Comparison of ENCODE assay signal across 16 cellular contexts in the genomic region with DNA sequence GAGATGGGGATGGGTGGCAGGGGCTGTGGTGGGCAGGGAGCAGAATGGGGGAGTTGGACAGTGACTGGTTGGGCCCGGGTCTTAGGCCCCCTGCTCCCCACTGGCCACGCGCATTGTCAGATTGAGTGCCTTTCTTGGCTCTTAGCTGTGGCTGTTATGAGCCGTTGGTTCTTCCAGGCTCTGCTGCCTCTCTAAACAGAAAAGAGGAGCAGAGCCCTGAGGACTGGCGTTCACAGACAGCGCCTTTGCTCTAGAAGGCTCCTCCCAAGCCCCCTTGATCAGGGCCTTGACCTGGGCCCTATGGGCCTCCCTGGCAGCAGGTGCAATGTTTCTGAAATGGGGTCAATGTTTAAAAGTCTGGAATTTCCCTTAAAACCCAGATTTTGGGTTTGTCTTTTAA. TPM values are rescaled to one million over a fixed set of nuclear protein-coding genes. Genes with fewer than 3 reads are reported as not detected.
DNase-seq lines count a peak whose midpoint lies in the region; ATAC-seq and TF ChIP-seq lines count a peak whose summit lies in the region.
"Had no signal": no experiment of that assay in that cellular context is flagged by ENCODE, and none has a peak within 500 bp of the region (broad histone marks: within the 10 kb centered on the region; RNA-seq: fewer than 3 reads in every experiment).

No MANE protein-coding gene starts in this region.

- H3K27ac ChIP-seq in Peyer's patch, result peak overlapping the region in 3 of 4 donors; percentile 79 to 99 (median 90)
- peak overlapping the region; percentile 51 to 92 (median 88) for H3K27ac ChIP-seq in spleen
- no peak overlapping the region for H3K27ac ChIP-seq in caudate nucleus (ENCODE audit: low read depth, low read length)
- H3K27ac ChIP-seq: psoas muscle, tibial artery had no signal

- H3K9me3 Mint-ChIP-seq in activated naive CD4-positive, alpha-beta T cell treated with anti-CD3 and anti-CD28 coated beads, Interleukin-2, amount 50 U/mL, for 24 hours, result no peaks in the 10 kb centered on the region
- no peaks in the 10 kb centered on the region for H3K9me3 Mint-ChIP-seq in effector memory CD8-positive, alpha-beta T cell

- TF ChIP-seq POLR2A in Peyer's patch (IDR thresholded peaks at IDR 0.05) (no peak), spleen (IDR thresholded peaks at IDR 0.05) (no peak)

- H3K27me3 ChIP-seq in Peyer's patch, result no peaks in the 10 kb centered on the region
- no peaks in the 10 kb centered on the region for H3K27me3 ChIP-seq in spleen (replicated peaks in 1 of 7)
- H3K27me3 ChIP-seq: ascending aorta, tibial artery had no signal

- H3K9me3 ChIP-seq in Peyer's patch, result no peaks in the 10 kb centered on the region
- no peaks in the 10 kb centered on the region for H3K9me3 ChIP-seq in spleen
- H3K9me3 ChIP-seq: ascending aorta, mucosa of descending colon, psoas muscle, tibial artery had no signal

- peaks cover 26% of the 10 kb centered on the region for H3K4me1 Mint-ChIP-seq in activated naive CD4-positive, alpha-beta T cell treated with anti-CD3 and anti-CD28 coated beads, Interleukin-2, amount 50 U/mL, for 24 hours
- peaks cover 18 to 28% of the 10 kb centered on the region in 2 donors for H3K4me1 Mint-ChIP-seq in effector memory CD8-positive, alpha-beta T cell (ENCODE audit: low read depth in 2 of 2)

- peak overlapping the region in 1 of 4 donors; percentile 46 for H3K4me3 ChIP-seq in Peyer's patch
- H3K4me3 ChIP-seq in spleen, result no peak overlapping the region
- H3K4me3 ChIP-seq: ascending aorta, mucosa of descending colon, psoas muscle, tibial artery had no signal

- no peaks in the 10 kb centered on the region for H3K36me3 Mint-ChIP-seq in activated naive CD4-positive, alpha-beta T cell treated with anti-CD3 and anti-CD28 coated beads, Interleukin-2, amount 50 U/mL, for 24 hours
- H3K36me3 Mint-ChIP-seq in effector memory CD8-positive, alpha-beta T cell (ENCODE audit: insufficient read depth), result peaks cover 21% of the 10 kb centered on the region

- H3K36me3 ChIP-seq in Peyer's patch, result peaks cover 0 to 38% (median 0%) of the 10 kb centered on the region in 3 donors
- peaks cover 0 to 97% (median 27%) of the 10 kb centered on the region in 6 donors for H3K36me3 ChIP-seq in spleen

- DNase-seq in activated naive CD4-positive, alpha-beta T cell (lab: John Stamatoyannopoulos, UW), result no peak
- DNase-seq in Peyer's patch (no peak), spleen (no peak), left colon (no peak), caudate nucleus (lab: John Stamatoyannopoulos, UW) (no peak)
- DNase-seq in effector memory CD8-positive, alpha-beta T cell, result no peak
- DNase-seq: foreskin fibroblast, Kasumi-1, NCI-H748 treated with DMSO at 0.1 percent for 48 hours, tibial artery had no signal

- intact Hi-C loops in spleen (cut with DNase I; ENCODE audit: low total_unique reads) (loop anchor here (5.0 kb wide), 1 partner anchor 51 kb away; no protein-coding TSS in a partner anchor), left colon (cut with DNase I, micrococcal nuclease) (no loop called here)

- H3K4me1 ChIP-seq in Peyer's patch, result peaks cover 6 to 35% (median 12%) of the 10 kb centered on the region in 4 donors
- H3K4me1 ChIP-seq in spleen, result peaks cover 17 to 88% (median 68%) of the 10 kb centered on the region in 6 donors
- H3K4me1 ChIP-seq: ascending aorta had no signal

- no peak overlapping the region for H3K4me3 Mint-ChIP-seq in activated naive CD4-positive, alpha-beta T cell treated with anti-CD3 and anti-CD28 coated beads, Interleukin-2, amount 50 U/mL, for 24 hours
- no peak overlapping the region for H3K4me3 Mint-ChIP-seq in effector memory CD8-positive, alpha-beta T cell

- WGBS in spleen, 5 donors, result 80 to 90% (median 85%) methylated on average over 6 of the region's 6 CpGs

- ATAC-seq in effector memory CD8-positive, alpha-beta T cell (replicated peaks), result no peak
- ATAC-seq in left colon (no peak), GM18873 (IDR thresholded peaks at IDR 0.05; ENCODE audit: low FRiP score, unreplicated experiment) (no peak)
- ATAC-seq: HCT116, psoas muscle had no signal

- peak overlapping the region; percentile 24 for H3K27ac Mint-ChIP-seq in activated naive CD4-positive, alpha-beta T cell treated with anti-CD3 and anti-CD28 coated beads, Interleukin-2, amount 50 U/mL, for 24 hours
- H3K27ac Mint-ChIP-seq in effector memory CD8-positive, alpha-beta T cell, result peak overlapping the region; percentile 3 to 99

- TF ChIP-seq CTCF in Peyer's patch (IDR thresholded peaks at IDR 0.05) (no peak), spleen (IDR thresholded peaks at IDR 0.05 in 8 of 11, conservative IDR thresholded peaks at IDR 0.05 in 3 of 11) (no peak)

- H3K27me3 Mint-ChIP-seq in activated naive CD4-positive, alpha-beta T cell treated with anti-CD3 and anti-CD28 coated beads, Interleukin-2, amount 50 U/mL, for 24 hours, result no peaks in the 10 kb centered on the region
- no peaks in the 10 kb centered on the region for H3K27me3 Mint-ChIP-seq in effector memory CD8-positive, alpha-beta T cell

RNA-seq across cellular contexts. Expression of a gene that starts 14.8 kb away (rescaled TPM):
- total RNA-seq in Peyer's patch (10 to 100 TPM; 19.0 to 53.6 (median 40.1) TPM), spleen (10 to 100 TPM; 26.2 to 37.4 (median 27.6) TPM), left colon (10 to 100 TPM; 43.0 to 43.8 TPM)
- 10 to 100 TPM; 29.0 to 47.2 (median 38.8) TPM for polyA plus RNA-seq in spleen

RNA-seq across cellular contexts. Expression of a gene that starts 54.0 kb away (rescaled TPM):
- total RNA-seq in Peyer's patch, result 100 to 1,000 TPM in 2 of 4 donors, 10 to 100 TPM in 2; 74.1 to 147 (median 93.8) TPM
- total RNA-seq in spleen, result 100 to 1,000 TPM in 1 of 7 donors, 10 to 100 TPM in 6; 65.6 to 132 (median 83.6) TPM
- polyA plus RNA-seq in spleen, result 10 to 100 TPM in 1 of 3 donors, 1 to 10 TPM in 2; 7.6 to 26.9 (median 8.8) TPM
- total RNA-seq in left colon, result 10 to 100 TPM; 71.9 to 84.6 TPM

RNA-seq across cellular contexts. Expression of a gene that starts 55.5 kb away (rescaled TPM):
- total RNA-seq in Peyer's patch (10 to 100 TPM; 20.8 to 42.9 (median 36.6) TPM), spleen (10 to 100 TPM; 12.5 to 27.6 (median 21.8) TPM), left colon (10 to 100 TPM; 13.5 to 21.2 TPM)
- 10 to 100 TPM; 15.3 to 29.5 (median 26.2) TPM for polyA plus RNA-seq in spleen

RNA-seq across cellular contexts. Expression of a gene that starts 55.7 kb away (rescaled TPM):
- total RNA-seq in Peyer's patch (not detected), spleen (1 to 10 TPM in 1 of 7 donors, under 1 TPM in 3, not detected in 3; 0.57 to 1.2 (median 0.74) TPM), left colon (under 1 TPM; 0.49 to 0.67 TPM)
- polyA plus RNA-seq in spleen, result under 1 TPM; 0.17 to 0.35 (median 0.30) TPM
- total RNA-seq: ascending aorta had no signal
